In the genomic region with DNA sequence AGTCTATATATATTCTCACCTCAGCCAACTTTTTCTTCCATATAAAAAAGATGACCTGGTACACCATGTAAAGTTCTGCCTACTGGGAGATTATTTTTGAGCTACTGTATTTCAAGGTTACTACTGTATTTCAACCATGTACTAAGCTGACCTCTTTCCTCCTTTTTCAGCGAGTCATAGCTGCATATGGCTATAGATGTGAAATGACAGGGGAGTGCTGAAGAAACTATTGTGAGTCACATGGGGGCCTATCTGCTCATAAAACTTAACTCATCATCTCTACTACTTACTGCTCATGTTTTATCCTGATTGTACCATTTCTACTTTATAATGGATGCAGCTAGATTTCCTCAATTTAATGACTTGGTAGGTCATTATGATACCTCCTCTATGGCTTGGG, we compare ENCODE assay signal across 17 cellular contexts.
A peak's percentile ranks its signal among the peaks of the same experiment; 100 is the strongest.
DNase-seq lines count a peak whose midpoint lies in the region; ATAC-seq, FAIRE-seq and TF ChIP-seq lines count a peak whose summit lies in the region.
"Had no signal": no experiment of that assay in that cellular context is flagged by ENCODE, and none has a peak within 500 bp of the region (broad histone marks: within the 10 kb centered on the region; RNA-seq: fewer than 3 reads in every experiment).

No MANE protein-coding gene starts in this region.

- no peaks in the 10 kb centered on the region for H3K9me1 ChIP-seq in keratinocyte (ENCODE audit: control insufficient read depth, extremely low read depth, insufficient read depth, low read length)

- no peak for TF ChIP-seq CTCF in keratinocyte (optimal IDR thresholded peaks at IDR 0.05 in 1 of 3, IDR thresholded peaks at IDR 0.05 in 1 of 3, conservative IDR thresholded peaks at IDR 0.05 in 1 of 3; ENCODE audit: extremely low read depth in 1 of 3, insufficient read depth in 2 of 3, low read length in 3 of 3)

- no peaks in the 10 kb centered on the region for H4K20me1 ChIP-seq in keratinocyte (ENCODE audit: control insufficient read depth, extremely low read depth, insufficient read depth, low read length)

- H3K79me2 ChIP-seq in keratinocyte (ENCODE audit: control insufficient read depth, insufficient read depth, low read length): no peaks in the 10 kb centered on the region
- H3K79me2 ChIP-seq: parathyroid adenoma had no signal

- H3K4me1 ChIP-seq in keratinocyte (ENCODE audit: control insufficient read depth, extremely low read depth, insufficient read depth, low read length): no peaks in the 10 kb centered on the region
- H3K4me1 ChIP-seq: parathyroid adenoma had no signal

- peak overlapping the region; percentile 85 for H3K27ac Mint-ChIP-seq in activated T-helper 17 cell treated with anti-CD3 and anti-CD28 coated beads, Interleukin-2, amount 50 U/mL, for 72 hours
- H3K27ac Mint-ChIP-seq: CD4-positive, alpha-beta memory T cell; T-helper 2 cell treated with Interferon-gamma antibody and Interleukin-4, amounts not matched to agents 5 μg/mL and 100 μg/mL, for 36 hours had no signal

- H3K9me3 ChIP-seq in keratinocyte (ENCODE audit: control insufficient read depth, low read depth, low read length): peaks cover 7% of the 10 kb centered on the region

- H3K27me3 ChIP-seq in keratinocyte (ENCODE audit: control insufficient read depth, extremely low read depth, insufficient read depth, low read length): no peaks in the 10 kb centered on the region

- no peak for DNase-seq in keratinocyte (ENCODE audit: low read depth, low spot score)
- DNase-seq in SIG-M5 treated with dmso at 0.1 percent for 504 hours (lab: John Stamatoyannopoulos, UW; ENCODE audit: unreplicated experiment): no peak
- no peak for DNase-seq in occipital lobe (lab: John Stamatoyannopoulos, UW)
- DNase-seq in activated naive CD4-positive, alpha-beta T cell (lab: John Stamatoyannopoulos, UW): no peak
- DNase-seq: aorta; CD4-positive, alpha-beta memory T cell; effector CD8-positive, alpha-beta T cell; Karpas-422; NCI-H2227 treated with DMSO at 0.1 percent for 48 hours had no signal

- H3K27ac ChIP-seq in keratinocyte (ENCODE audit: control insufficient read depth, insufficient read depth, low read length): no peak overlapping the region
- H3K27ac ChIP-seq: parathyroid adenoma had no signal

- H3K9me3 Mint-ChIP-seq in activated T-helper 17 cell treated with anti-CD3 and anti-CD28 coated beads, Interleukin-2, amount 50 U/mL, for 72 hours: peaks cover 14% of the 10 kb centered on the region

- H3K9ac ChIP-seq in keratinocyte (ENCODE audit: control insufficient read depth, extremely low read depth, insufficient read depth, low read length): no peak overlapping the region
- H3K9ac ChIP-seq: parathyroid adenoma had no signal

- H3K4me2 ChIP-seq in keratinocyte (ENCODE audit: control insufficient read depth, extremely low read depth, insufficient read depth, low read depth, low read length): no peak overlapping the region

- H3K36me3 ChIP-seq in keratinocyte (ENCODE audit: control insufficient read depth in 2 of 2, extremely low read depth in 1 of 2, insufficient read depth in 2 of 2, low read length in 2 of 2): no peaks in the 10 kb centered on the region

- H3K36me3 Mint-ChIP-seq in activated T-helper 17 cell treated with anti-CD3 and anti-CD28 coated beads, Interleukin-2, amount 50 U/mL, for 72 hours (ENCODE audit: low read depth): peaks cover 5% of the 10 kb centered on the region

- no peak overlapping the region for H3K4me3 ChIP-seq in keratinocyte (ENCODE audit: control insufficient read depth in 2 of 3, extremely low read depth in 1 of 3, insufficient read depth in 2 of 3, low read depth in 1 of 3, low read length in 3 of 3)

- H3K4me1 Mint-ChIP-seq in activated T-helper 17 cell treated with anti-CD3 and anti-CD28 coated beads, Interleukin-2, amount 50 U/mL, for 72 hours: peaks cover 20% of the 10 kb centered on the region

- peak; percentile 17 for FAIRE-seq in keratinocyte (lab: Jason Lieb, UNC)
- FAIRE-seq: H54 had no signal

- peaks cover 7% of the 10 kb centered on the region for H3K27me3 Mint-ChIP-seq in activated T-helper 17 cell treated with anti-CD3 and anti-CD28 coated beads, Interleukin-2, amount 50 U/mL, for 72 hours
- H3K27me3 Mint-ChIP-seq: CD4-positive, alpha-beta memory T cell had no signal

- peak overlapping the region; percentile 38 for H3K4me3 Mint-ChIP-seq in activated T-helper 17 cell treated with anti-CD3 and anti-CD28 coated beads, Interleukin-2, amount 50 U/mL, for 72 hours
- H3K4me3 Mint-ChIP-seq: CD4-positive, alpha-beta memory T cell; T-helper 2 cell treated with Interferon-gamma antibody and Interleukin-4, amounts not matched to agents 5 μg/mL and 100 μg/mL, for 36 hours had no signal

- no peak overlapping the region for H2AFZ ChIP-seq in keratinocyte (ENCODE audit: control insufficient read depth, low read length)
- H2AFZ ChIP-seq: parathyroid adenoma had no signal

- peak; percentile 44 for ATAC-seq in GM18511 (IDR thresholded peaks at IDR 0.05; ENCODE audit: unreplicated experiment)
- ATAC-seq in HG02840 (IDR thresholded peaks at IDR 0.05; ENCODE audit: low FRiP score, unreplicated experiment): peak; percentile 14
- ATAC-seq in activated T-helper 17 cell treated with anti-CD3 and anti-CD28 coated beads, Interleukin-2, amount 50 U/mL, for 72 hours (replicated peaks): peak; percentile 80
- no peak for ATAC-seq in HG03135 (IDR thresholded peaks at IDR 0.05; ENCODE audit: unreplicated experiment)
- ATAC-seq: Panc1 had no signal

- dilution Hi-C loops in keratinocyte (cut with MboI; ENCODE audit: extremely low pct_ligation_motif_present, low sequenced_read_pairs): no loop called here
